Comparison of ENCODE assay signal across 20 cellular contexts in the genomic region with DNA sequence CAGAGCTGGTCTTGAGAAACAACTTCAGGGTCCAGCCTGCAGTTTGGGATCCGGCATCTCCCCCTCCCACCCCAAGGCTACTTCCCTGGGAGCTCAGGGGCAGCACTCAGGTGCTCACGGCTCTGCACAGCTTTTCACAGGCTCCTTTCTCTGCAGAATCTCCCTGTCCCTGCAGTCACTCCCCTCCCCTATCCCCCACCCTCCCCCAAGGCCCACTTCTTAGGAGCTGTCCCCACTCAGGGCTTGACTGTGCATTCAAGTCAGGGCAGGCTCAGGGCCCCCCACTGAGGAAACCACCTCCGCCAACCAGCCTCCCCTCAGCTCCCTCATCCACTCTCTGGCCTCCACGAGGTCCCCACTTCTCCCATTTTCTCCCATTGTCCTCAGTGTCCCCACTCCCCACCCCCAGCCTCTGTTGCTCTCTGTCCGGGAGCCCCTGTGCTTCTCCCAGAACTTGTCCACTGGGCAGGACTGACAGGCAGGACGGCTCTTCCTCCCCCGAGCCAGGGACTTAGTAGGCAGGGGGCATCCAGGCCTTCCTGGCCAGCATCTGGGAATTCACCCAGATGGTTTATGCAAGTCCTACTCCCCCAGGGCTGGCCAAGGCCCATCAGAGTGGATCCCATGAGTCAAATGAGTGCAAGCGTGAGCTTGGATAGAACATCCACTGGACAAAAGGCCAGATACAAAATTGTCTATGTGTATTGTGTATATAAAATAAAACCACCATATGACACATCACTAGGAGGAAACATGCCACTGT. TPM values are rescaled to one million over a fixed set of nuclear protein-coding genes. Genes with fewer than 3 reads are reported as not detected.
DNase-seq lines count a peak whose midpoint lies in the region; ATAC-seq and TF ChIP-seq lines count a peak whose summit lies in the region.
"Had no signal": no experiment of that assay in that cellular context is flagged by ENCODE, and none has a peak within 500 bp of the region (broad histone marks: within the 10 kb centered on the region; RNA-seq: fewer than 3 reads in every experiment).

No MANE protein-coding gene starts in this region.

- in situ Hi-C loops in G401 (cut with HindIII; ENCODE audit: low sequenced_read_pairs), result no loop called here

- intact Hi-C loops in posterior vena cava (cut with DNase I), result no loop called here

- H3K27ac Mint-ChIP-seq in activated naive CD8-positive, alpha-beta T cell treated with anti-CD3 and anti-CD28 coated beads, Interleukin-2, amount 50 U/mL, for 24 hours, result no peak overlapping the region
- H3K27ac Mint-ChIP-seq: activated naive CD4-positive, alpha-beta T cell treated with anti-CD3 and anti-CD28 coated beads, Interleukin-2, amount 10 ng/mL, durations not matched to agents 7 days and 5 days; IgD-negative memory B cell had no signal

- H3K4me1 ChIP-seq in tibial nerve, result no peaks in the 10 kb centered on the region
- H3K4me1 ChIP-seq: Caco-2 had no signal

- no peaks in the 10 kb centered on the region for H3K27me3 ChIP-seq in tibial nerve
- H3K27me3 ChIP-seq: hepatocyte, ovary had no signal

- peak; percentile 69 for DNase-seq in EH (ENCODE audit: low read depth)
- DNase-seq in SK-N-MC (ENCODE audit: low read depth, low spot score), result no peak
- DNase-seq in foreskin melanocyte, result peak; percentile 24
- peak; percentile 71 for DNase-seq in posterior vena cava (ENCODE audit: low spot score)
- DNase-seq in G401 (ENCODE audit: low spot score), result no peak
- no peak for DNase-seq in activated naive CD8-positive, alpha-beta T cell treated with anti-CD3 and anti-CD28 coated beads, Interleukin-2, amount 50 U/mL, for 24 hours
- no peak for DNase-seq in NCI-H1417 (lab: John Stamatoyannopoulos, UW)
- no peak for DNase-seq in tibial nerve (ENCODE audit: low spot score in 2 of 2)
- DNase-seq: activated naive CD4-positive, alpha-beta T cell treated with anti-CD3 and anti-CD28 coated beads, Interleukin-2, amount 10 ng/mL, durations not matched to agents 7 days and 5 days; activated T-cell treated with anti-CD3 and anti-CD28 coated beads for 4 hours; Caco-2; GF-D8; kidney glomerular epithelial cell; NCI-H2107; PC-3; stimulated activated CD4-positive, alpha-beta T cell treated with anti-CD3 and anti-CD28 coated beads, Interleukin-4, amount 100 ng/mL, for 1 hour had no signal

- H3K4me3 ChIP-seq in SK-N-MC, result no peak overlapping the region
- no peak overlapping the region for H3K4me3 ChIP-seq in tibial nerve
- H3K4me3 ChIP-seq: hepatocyte, ovary had no signal

- H3K27me3 Mint-ChIP-seq in activated naive CD8-positive, alpha-beta T cell treated with anti-CD3 and anti-CD28 coated beads, Interleukin-2, amount 50 U/mL, for 24 hours, result no peaks in the 10 kb centered on the region

- H3K9me3 Mint-ChIP-seq in activated naive CD8-positive, alpha-beta T cell treated with anti-CD3 and anti-CD28 coated beads, Interleukin-2, amount 50 U/mL, for 24 hours, result no peaks in the 10 kb centered on the region
- H3K9me3 Mint-ChIP-seq: activated naive CD4-positive, alpha-beta T cell treated with anti-CD3 and anti-CD28 coated beads, Interleukin-2, amount 10 ng/mL, durations not matched to agents 7 days and 5 days; IgD-negative memory B cell had no signal

- no peak for ATAC-seq in activated naive CD8-positive, alpha-beta T cell treated with anti-CD3 and anti-CD28 coated beads, Interleukin-2, amount 50 U/mL, for 24 hours
- ATAC-seq: PC-3 had no signal

- H3K4me3 Mint-ChIP-seq in activated naive CD8-positive, alpha-beta T cell treated with anti-CD3 and anti-CD28 coated beads, Interleukin-2, amount 50 U/mL, for 24 hours, result no peak overlapping the region
- H3K4me3 Mint-ChIP-seq: activated naive CD4-positive, alpha-beta T cell treated with anti-CD3 and anti-CD28 coated beads, Interleukin-2, amount 10 ng/mL, durations not matched to agents 7 days and 5 days; IgD-negative memory B cell had no signal

- no peaks in the 10 kb centered on the region for H3K36me3 Mint-ChIP-seq in activated naive CD8-positive, alpha-beta T cell treated with anti-CD3 and anti-CD28 coated beads, Interleukin-2, amount 50 U/mL, for 24 hours (ENCODE audit: low read depth)
- H3K36me3 Mint-ChIP-seq: activated naive CD4-positive, alpha-beta T cell treated with anti-CD3 and anti-CD28 coated beads, Interleukin-2, amount 10 ng/mL, durations not matched to agents 7 days and 5 days; IgD-negative memory B cell had no signal

- WGBS in tibial nerve, 2 donors, result 73 to 77% methylated on average over 8 of the region's 8 CpGs

- H3K27ac ChIP-seq in SK-N-MC, result 0 out of 2 replicates have a peak overlapping the region, but pooled peaks have one; percentile 5
- no peak overlapping the region for H3K27ac ChIP-seq in tibial nerve
- H3K27ac ChIP-seq: hepatocyte, ovary had no signal

- H3K36me3 ChIP-seq in SK-N-MC (ENCODE audit: insufficient read depth, low read length), result no peaks in the 10 kb centered on the region
- H3K36me3 ChIP-seq in tibial nerve, result no peaks in the 10 kb centered on the region
- H3K36me3 ChIP-seq: ovary had no signal

- TF ChIP-seq CTCF in tibial nerve (IDR thresholded peaks at IDR 0.05), result no peak

- TF ChIP-seq POLR2A in tibial nerve (IDR thresholded peaks at IDR 0.05), result no peak

- H3K9me3 ChIP-seq in SK-N-MC (ENCODE audit: low read depth, low read length), result no peaks in the 10 kb centered on the region
- H3K9me3 ChIP-seq in tibial nerve, result no peaks in the 10 kb centered on the region
- H3K9me3 ChIP-seq: Caco-2, ovary had no signal

- H3K4me1 Mint-ChIP-seq in activated naive CD8-positive, alpha-beta T cell treated with anti-CD3 and anti-CD28 coated beads, Interleukin-2, amount 50 U/mL, for 24 hours, result peaks cover 31% of the 10 kb centered on the region

- no peak for TF ChIP-seq EP300 in tibial nerve (IDR thresholded peaks at IDR 0.05)

- no peak overlapping the region for H3K9ac ChIP-seq in SK-N-MC (ENCODE audit: insufficient read length)

RNA-seq across cellular contexts. Expression of gene NMUR1, which starts 7.6 kb away (rescaled TPM):
- 1 to 10 TPM; 5.3 to 7.4 TPM for total RNA-seq in posterior vena cava
- total RNA-seq in G401 (2014; rRNA removed; shearing (Covaris generic)), result not detected in 2 replicates
- total RNA-seq in tibial nerve, result 1 to 10 TPM in 1 of 4 donors, under 1 TPM in 2, not detected in 1; 0.21 to 2.5 (median 0.22) TPM
- total RNA-seq: Caco-2, epithelial cell of proximal tubule, PC-3 had no signal

RNA-seq across cellular contexts. Expression of gene NCL, which starts 58.3 kb away (rescaled TPM):
- total RNA-seq in posterior vena cava (100 to 1,000 TPM; 341 to 448 TPM), tibial nerve (100 to 1,000 TPM; 119 to 202 (median 143) TPM)
- 159 and 386 TPM in 2 replicates for total RNA-seq in G401 (2014; rRNA removed; shearing (Covaris generic))

Comparison
In these comparisons a context has a peak if more than half of its experiments do, and no peak if none do; other contexts are left out.
1. DNase-seq: peak in EH (single experiment), foreskin melanocyte (single experiment) and posterior vena cava (single experiment); none in SK-N-MC (single experiment), G401 (single experiment), activated naive CD8-positive, alpha-beta T cell treated with anti-CD3 and anti-CD28 coated beads, Interleukin-2, amount 50 U/mL, for 24 hours (single experiment), NCI-H1417 (0 of 3) and tibial nerve (0 of 2).